ENCODE assay signal across 9 cellular contexts in genomic region chr4:107050525-107051135, GRCh38. TPM values are rescaled to one million over a fixed set of nuclear protein-coding genes. Genes with fewer than 3 reads are reported as not detected.
DNase-seq lines count a peak whose midpoint lies in the region; ATAC-seq and TF ChIP-seq lines count a peak whose summit lies in the region.
"Had no signal": no experiment of that assay in that cellular context is flagged by ENCODE, and none has a peak within 500 bp of the region (broad histone marks: within the 10 kb centered on the region; RNA-seq: fewer than 3 reads in every experiment).

No MANE protein-coding gene starts in this region.

- intact Hi-C loops in left lung (cut with DNase I): no loop called here

- H3K4me1 ChIP-seq in left lung: no peaks in the 10 kb centered on the region

- peak; percentile 51 for TF ChIP-seq CTCF in GM06990 (IDR thresholded peaks at IDR 0.05; ENCODE audit: insufficient read depth, low read length, poor library complexity, severe bottlenecking)
- TF ChIP-seq CTCF in nephron progenitor cell (IDR thresholded peaks at IDR 0.05): peak; percentile 58
- TF ChIP-seq CTCF in left lung (IDR thresholded peaks at IDR 0.05): peak in 1 of 2 donors; percentile 37

- H3K9me3 Mint-ChIP-seq in nephron progenitor cell: peaks cover 20% of the 10 kb centered on the region

- no peak for TF ChIP-seq EP300 in Ishikawa (IDR thresholded peaks at IDR 0.05; ENCODE audit: borderline replicate concordance)

- no peaks in the 10 kb centered on the region for H3K27me3 ChIP-seq in GM06990 (replicated peaks; ENCODE audit: control insufficient read depth, insufficient read depth, low read length)
- H3K27me3 ChIP-seq in left lung: no peaks in the 10 kb centered on the region

- H3K4me1 Mint-ChIP-seq in nephron progenitor cell: no peaks in the 10 kb centered on the region

- H3K4me3 ChIP-seq in GM06990 (replicated peaks; ENCODE audit: low read depth, low read length) (no peak overlapping the region), left lung (no peak overlapping the region)
- H3K4me3 ChIP-seq: lung had no signal

- TF ChIP-seq RAD21 in Ishikawa (IDR thresholded peaks at IDR 0.05; ENCODE audit: low read depth): peak; percentile 46

- no peak for ATAC-seq in left lung

- no peak overlapping the region for H3K4me3 Mint-ChIP-seq in nephron progenitor cell

- H3K27ac ChIP-seq in left lung: no peak overlapping the region

- peaks cover 9% of the 10 kb centered on the region for H3K36me3 Mint-ChIP-seq in nephron progenitor cell (ENCODE audit: low read depth)

- H3K36me3 ChIP-seq in GM06990 (ENCODE audit: control insufficient read depth, insufficient read depth, low read length) (no peaks in the 10 kb centered on the region), left lung (no peaks in the 10 kb centered on the region)

- H3K27ac Mint-ChIP-seq in nephron progenitor cell: no peak overlapping the region

- peaks cover 0 to 15% of the 10 kb centered on the region in 2 donors for H3K9me3 ChIP-seq in left lung

- no peak for DNase-seq in GM06990 (ENCODE audit: extremely low read depth, insufficient read length)
- peak; percentile 12 for DNase-seq in astrocyte of the hippocampus (ENCODE audit: low read depth, low spot score)
- no peak for DNase-seq in nephron progenitor cell
- no peak for DNase-seq in NCI-H2227 (lab: John Stamatoyannopoulos, UW; ENCODE audit: unreplicated experiment)
- no peak for DNase-seq in nucleus accumbens (lab: John Stamatoyannopoulos, UW)
- no peak for DNase-seq in middle frontal gyrus (ENCODE audit: extremely low spot score, low spot score)
- DNase-seq in left lung: no peak

- H3K27me3 Mint-ChIP-seq in nephron progenitor cell (ENCODE audit: low read depth, poor library complexity): peaks cover under 1% of the 10 kb centered on the region

TF ChIP-seq in Ishikawa, 13 proteins besides CTCF, POLR2A, EP300 and RAD21:
- no peak for TF ChIP-seq NFIC (IDR thresholded peaks at IDR 0.05)
- TF ChIP-seq FOXM1 (IDR thresholded peaks at IDR 0.05; ENCODE audit: borderline replicate concordance, low read depth): no peak
- TF ChIP-seq ZBTB7A (IDR thresholded peaks at IDR 0.05; ENCODE audit: low read depth): no peak

RNA-seq across cellular contexts. Expression of gene DKK2, which starts 14.5 kb away (rescaled TPM):
- 10 to 100 TPM; 17.5 to 20.2 TPM for total RNA-seq in left lung
